ENCODE assay signal across 8 cellular contexts in the genomic region with DNA sequence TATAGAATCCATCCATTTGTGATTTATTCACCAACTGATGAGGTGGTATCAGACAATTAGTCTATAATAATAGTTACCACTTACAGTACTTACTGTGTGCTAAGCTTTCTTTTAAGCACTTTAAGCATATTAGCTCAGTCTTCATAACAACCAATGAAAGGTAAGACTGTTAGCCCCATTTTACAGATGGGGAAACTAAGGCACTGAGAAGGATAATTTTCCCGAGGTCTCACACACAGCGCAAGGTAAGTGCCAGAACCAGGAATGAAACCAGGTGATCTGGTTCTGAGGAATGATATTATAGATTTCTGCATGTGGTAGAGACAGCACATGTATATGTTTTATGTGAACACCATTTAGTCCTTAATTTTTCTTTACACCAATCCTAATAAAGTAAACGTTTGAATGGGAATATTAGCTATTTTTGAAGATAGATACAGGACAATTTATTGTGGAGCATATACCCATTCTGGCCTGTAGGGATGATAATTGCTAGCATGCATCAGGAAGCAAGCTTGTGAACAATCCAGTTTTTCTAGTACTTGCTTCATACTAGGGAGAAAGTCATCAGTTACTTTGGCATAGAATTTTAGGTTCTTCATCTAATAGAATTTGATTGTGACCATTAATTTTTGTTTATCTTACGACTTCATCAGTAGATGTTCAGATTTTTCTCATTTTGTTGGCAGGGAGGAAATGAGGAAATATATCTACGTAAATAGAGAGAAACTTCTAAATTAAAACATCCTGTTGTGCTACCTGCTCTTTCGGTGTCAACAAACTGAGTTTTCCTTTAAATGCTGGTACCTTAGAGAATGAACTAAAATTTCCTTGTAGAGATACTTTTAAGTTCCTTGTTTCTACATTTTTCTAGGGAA. TPM values are rescaled to one million over a fixed set of nuclear protein-coding genes. Genes with fewer than 3 reads are reported as not detected.
DNase-seq lines count a peak whose midpoint lies in the region; ATAC-seq and TF ChIP-seq lines count a peak whose summit lies in the region.

No MANE protein-coding gene starts in this region.

- TF ChIP-seq CTCF in osteocyte (IDR thresholded peaks at IDR 0.05) = peak; percentile 39

- intact Hi-C loops in dendritic cell treated with granulocyte-macrophage colony-stimulating factor and Interleukin-4, amounts not matched to agents 40 ng/mL and 50 ng/mL, for 4 days (cut with micrococcal nuclease) = loop anchor here (5.0 kb wide), 2 partner anchors 79 to 676 kb away; a partner anchor contains a TSS

- DNase-seq in GM03348 (ENCODE audit: low spot score) = peak; percentile 44
- DNase-seq in NCI-H526 treated with DMSO at 0.1 percent for 48 hours (lab: John Stamatoyannopoulos, UW) = peak; percentile 14
- no peak for DNase-seq in osteocyte (ENCODE audit: extremely low spot score, unreplicated experiment)
- no peak for DNase-seq in stimulated activated CD4-positive, alpha-beta T cell treated with anti-CD3 and anti-CD28 coated beads, Interleukin-1b, Interleukin-23, amount 100 ng/mL, for 48 hours
- no peak for DNase-seq in NCI-H82 (lab: John Stamatoyannopoulos, UW)

- H3K4me3 Mint-ChIP-seq in dendritic cell treated with granulocyte-macrophage colony-stimulating factor and Interleukin-4, amounts not matched to agents 40 ng/mL and 50 ng/mL, for 4 days = peak overlapping the region; percentile 9
- no peak overlapping the region for H3K4me3 Mint-ChIP-seq in osteocyte (ENCODE audit: unreplicated experiment)

- H3K4me1 Mint-ChIP-seq in dendritic cell treated with granulocyte-macrophage colony-stimulating factor and Interleukin-4, amounts not matched to agents 40 ng/mL and 50 ng/mL, for 4 days (ENCODE audit: low read depth) = peaks cover 62% of the 10 kb centered on the region
- peaks cover 50% of the 10 kb centered on the region for H3K4me1 Mint-ChIP-seq in osteocyte (ENCODE audit: unreplicated experiment)

- H3K27ac Mint-ChIP-seq in dendritic cell treated with granulocyte-macrophage colony-stimulating factor and Interleukin-4, amounts not matched to agents 40 ng/mL and 50 ng/mL, for 4 days = no peak overlapping the region
- H3K27ac Mint-ChIP-seq in osteocyte (ENCODE audit: unreplicated experiment) = peak overlapping the region; percentile 9

- no peak for ATAC-seq in HG03025 (IDR thresholded peaks at IDR 0.05; ENCODE audit: low FRiP score, unreplicated experiment)
- ATAC-seq in HG02852 (IDR thresholded peaks at IDR 0.05; ENCODE audit: unreplicated experiment) = no peak

- H3K27me3 Mint-ChIP-seq in dendritic cell treated with granulocyte-macrophage colony-stimulating factor and Interleukin-4, amounts not matched to agents 40 ng/mL and 50 ng/mL, for 4 days = no peaks in the 10 kb centered on the region
- H3K27me3 Mint-ChIP-seq in osteocyte (ENCODE audit: unreplicated experiment) = no peaks in the 10 kb centered on the region

- H3K36me3 Mint-ChIP-seq in dendritic cell treated with granulocyte-macrophage colony-stimulating factor and Interleukin-4, amounts not matched to agents 40 ng/mL and 50 ng/mL, for 4 days (ENCODE audit: low read depth) = peaks cover 35% of the 10 kb centered on the region
- peaks cover 4% of the 10 kb centered on the region for H3K36me3 Mint-ChIP-seq in osteocyte (ENCODE audit: unreplicated experiment)

- H3K9me3 Mint-ChIP-seq in dendritic cell treated with granulocyte-macrophage colony-stimulating factor and Interleukin-4, amounts not matched to agents 40 ng/mL and 50 ng/mL, for 4 days = no peaks in the 10 kb centered on the region
- no peaks in the 10 kb centered on the region for H3K9me3 Mint-ChIP-seq in osteocyte (ENCODE audit: unreplicated experiment)

RNA-seq across cellular contexts. Expression of a gene that starts 3.0 kb away (rescaled TPM):
- total RNA-seq in osteocyte = 203 and 205 TPM in 2 replicates

RNA-seq across cellular contexts. Expression of a gene that starts 21.4 kb away (rescaled TPM):
- 56.1 and 65.3 TPM in 2 replicates for total RNA-seq in osteocyte

Comparison
In these comparisons a context has a peak if more than half of its experiments do, and no peak if none do; other contexts are left out.
1. DNase-seq: peak in GM03348 (single experiment) and NCI-H526 treated with DMSO at 0.1 percent for 48 hours (single experiment); none in osteocyte (single experiment), stimulated activated CD4-positive, alpha-beta T cell treated with anti-CD3 and anti-CD28 coated beads, Interleukin-1b, Interleukin-23, amount 100 ng/mL, for 48 hours (single experiment) and NCI-H82 (single experiment).